10 cellular contexts compared by ENCODE assay signal in genomic region chr13:92573467-92574057, GRCh38.
A peak's percentile ranks its signal among the peaks of the same experiment; 100 is the strongest.
DNase-seq lines count a peak whose midpoint lies in the region; ATAC-seq and TF ChIP-seq lines count a peak whose summit lies in the region.
"Had no signal": no experiment of that assay in that cellular context is flagged by ENCODE, and none has a peak within 500 bp of the region (broad histone marks: within the 10 kb centered on the region; RNA-seq: fewer than 3 reads in every experiment).

No MANE protein-coding gene starts in this region.

- peak; percentile 29 for TF ChIP-seq CTCF in left ventricle myocardium inferior (IDR thresholded peaks at IDR 0.05; ENCODE audit: borderline replicate concordance)
- TF ChIP-seq CTCF in foreskin keratinocyte (conservative IDR thresholded peaks at IDR 0.05), result peak; percentile 41

- H3K27me3 ChIP-seq in left ventricle myocardium inferior (ENCODE audit: low read depth) (no peaks in the 10 kb centered on the region), foreskin keratinocyte (no peaks in the 10 kb centered on the region)

- H3K36me3 ChIP-seq in left ventricle myocardium inferior, result no peaks in the 10 kb centered on the region

- no peaks in the 10 kb centered on the region for H3K9me3 ChIP-seq in left ventricle myocardium inferior (replicated peaks)

- no peak overlapping the region for H3K4me3 ChIP-seq in left ventricle myocardium inferior

- H3K27ac ChIP-seq in left ventricle myocardium inferior (replicated peaks) (no peak overlapping the region), foreskin keratinocyte (no peak overlapping the region)
- H3K27ac ChIP-seq: RWPE1 had no signal

- DNase-seq in left ventricle myocardium inferior, result no peak
- no peak for DNase-seq in Right ventricle myocardium inferior (ENCODE audit: missing footprints)
- peak; percentile 75 for DNase-seq in NCI-H69 (lab: John Stamatoyannopoulos, UW)
- no peak for DNase-seq in foreskin keratinocyte
- no peak for DNase-seq in RKO (ENCODE audit: low spot score)
- no peak for DNase-seq in middle frontal gyrus (ENCODE audit: extremely low spot score, low spot score)
- no peak for DNase-seq in GF-D8 (lab: John Stamatoyannopoulos, UW)
- DNase-seq: activated naive CD4-positive, alpha-beta T cell treated with anti-CD3 and anti-CD28 coated beads for 36 hours had no signal

- ATAC-seq in Right ventricle myocardium inferior (no peak), foreskin keratinocyte (no peak), GM21381 (IDR thresholded peaks at IDR 0.05; ENCODE audit: unreplicated experiment) (no peak)

- intact Hi-C loops in left ventricle myocardium inferior (cut with micrococcal nuclease) (no loop called here), Right ventricle myocardium inferior (cut with DNase I) (no loop called here)

- no peaks in the 10 kb centered on the region for H3K4me1 ChIP-seq in left ventricle myocardium inferior
- H3K4me1 ChIP-seq in foreskin keratinocyte, result no peaks in the 10 kb centered on the region
